ENCODE assay signal across 1 cellular context in the genomic region with DNA sequence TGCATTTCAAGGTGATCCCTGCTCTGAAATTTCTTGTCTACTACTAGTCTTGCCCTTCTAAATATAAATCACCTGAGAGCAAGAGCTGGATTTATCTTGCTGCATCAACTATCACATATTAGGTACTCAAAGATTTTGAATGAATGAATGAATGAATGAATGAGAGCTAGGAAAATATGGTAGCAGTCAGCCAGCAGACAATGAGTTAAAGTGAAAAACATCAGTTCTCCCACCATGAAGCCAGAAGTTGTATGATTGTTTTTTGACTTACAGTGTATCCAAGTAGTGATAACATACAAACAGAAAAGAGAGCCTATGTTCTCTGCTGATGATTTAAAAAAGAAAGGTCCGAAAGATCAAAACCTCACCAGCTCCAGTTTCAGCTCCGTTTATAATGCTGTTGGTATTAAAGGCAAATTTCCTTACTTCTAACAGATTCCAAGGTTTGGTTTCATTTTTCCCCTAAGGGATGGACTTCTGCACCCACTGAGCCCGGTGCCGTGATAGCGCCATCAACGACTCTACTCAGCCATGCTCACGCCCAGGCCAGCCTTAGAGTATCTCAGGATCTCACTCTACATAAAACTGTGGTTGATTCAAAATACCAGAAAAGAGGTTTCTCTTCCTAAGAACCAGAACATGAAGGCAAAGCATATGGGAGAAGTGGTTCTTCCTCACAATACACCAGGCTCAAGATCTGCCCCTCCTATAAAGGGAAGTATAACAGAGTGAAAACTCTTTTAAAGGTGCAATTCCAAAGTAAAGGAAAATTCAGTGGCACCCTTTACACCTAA.
TF ChIP-seq lines count a peak whose summit lies in the region.

No MANE protein-coding gene starts in this region.

TF ChIP-seq in GM12878, 131 proteins besides CTCF, POLR2A, EP300 and RAD21 (continued from another document):
- TF ChIP-seq ZNF24 (IDR thresholded peaks at IDR 0.05) (peak; percentile 97), IKZF1 (conservative IDR thresholded peaks at IDR 0.05) (0 out of 2 replicates have a peak, but pooled peaks have one; percentile 8), CHD1 (IDR thresholded peaks at IDR 0.05; ENCODE audit: low read depth, low read length) (no peak)
